In genomic region chrX:13506574-13506973, GRCh38 we compare ENCODE assay signal across 8 cellular contexts.
DNase-seq lines count a peak whose midpoint lies in the region; ATAC-seq and TF ChIP-seq lines count a peak whose summit lies in the region.

No MANE protein-coding gene starts in this region.

- no peaks in the 10 kb centered on the region for H3F3A ChIP-seq in neural progenitor cell (ENCODE audit: low read depth)

- no peak overlapping the region for H3K27ac Mint-ChIP-seq in neural progenitor cell

- DNase-seq in cardiac muscle cell (ENCODE audit: low read depth in 1 of 2, low spot score in 1 of 2), result peak; percentile 63 to 68
- no peak for DNase-seq in Right ventricle myocardium inferior (ENCODE audit: missing footprints)
- DNase-seq in NCI-H748 treated with DMSO at 0.1 percent for 48 hours (lab: John Stamatoyannopoulos, UW), result peak; percentile 6
- peak; percentile 75 for DNase-seq in activated CD8-positive, alpha-beta memory T cell treated with anti-CD3 and anti-CD28 coated beads for 24 hours
- peak; percentile 59 to 76 for DNase-seq in erythroblast (lab: John Stamatoyannopoulos, UW)
- DNase-seq in neural progenitor cell (ENCODE audit: low spot score), result peak; percentile 74
- DNase-seq in HPDE6-E6E7 (ENCODE audit: extremely low spot score), result no peak

- H3K9ac ChIP-seq in neural progenitor cell, result no peak overlapping the region

- H2AFZ ChIP-seq in neural progenitor cell (replicated peaks), result peak overlapping the region; percentile 87

- no peaks in the 10 kb centered on the region for H3K9me3 ChIP-seq in cardiac muscle cell (ENCODE audit: low read depth)
- H3K9me3 ChIP-seq in neural progenitor cell (ENCODE audit: low read depth), result no peaks in the 10 kb centered on the region

- H3K4me3 ChIP-seq in cardiac muscle cell (no peak overlapping the region), neural progenitor cell (no peak overlapping the region)

- H3K36me3 Mint-ChIP-seq in neural progenitor cell, result no peaks in the 10 kb centered on the region

- TF ChIP-seq CTCF in cardiac muscle cell (IDR thresholded peaks at IDR 0.05; ENCODE audit: low read depth, low read length) (peak; percentile 47), neural progenitor cell (IDR thresholded peaks at IDR 0.05) (peak; percentile 94)

- H3K79me2 ChIP-seq in neural progenitor cell (ENCODE audit: low read depth), result no peaks in the 10 kb centered on the region

- peaks cover 2% of the 10 kb centered on the region for H3K9me3 Mint-ChIP-seq in neural progenitor cell

- no peaks in the 10 kb centered on the region for H3K4me1 Mint-ChIP-seq in neural progenitor cell

- H3K4me1 ChIP-seq in cardiac muscle cell (ENCODE audit: low read depth) (peaks cover 5% of the 10 kb centered on the region), neural progenitor cell (no peaks in the 10 kb centered on the region)

- intact Hi-C loops in Right ventricle myocardium inferior (cut with DNase I), result loop anchor here (1.0 kb wide), 1 partner anchor 524 kb away; no protein-coding TSS in a partner anchor

- no peak overlapping the region for H3K4me2 ChIP-seq in neural progenitor cell

- H3K27me3 ChIP-seq in cardiac muscle cell (no peaks in the 10 kb centered on the region), neural progenitor cell (no peaks in the 10 kb centered on the region)

- TF ChIP-seq POLR2A in erythroblast (IDR thresholded peaks at IDR 0.05; ENCODE audit: low read length), result no peak

- H3K36me3 ChIP-seq in cardiac muscle cell (no peaks in the 10 kb centered on the region), neural progenitor cell (no peaks in the 10 kb centered on the region)

- H4K20me1 ChIP-seq in neural progenitor cell (ENCODE audit: low read depth), result no peaks in the 10 kb centered on the region

- no peak overlapping the region for H3K4me3 Mint-ChIP-seq in neural progenitor cell

- ATAC-seq in Right ventricle myocardium inferior, result no peak
- no peak for ATAC-seq in GM21367 (IDR thresholded peaks at IDR 0.05; ENCODE audit: unreplicated experiment)

- H3K27ac ChIP-seq in cardiac muscle cell (no peak overlapping the region), neural progenitor cell (no peak overlapping the region)

- H3K27me3 Mint-ChIP-seq in neural progenitor cell (ENCODE audit: insufficient read depth, low read depth), result no peaks in the 10 kb centered on the region

Comparison
In these comparisons a context has a peak if more than half of its experiments do, and no peak if none do; other contexts are left out.
1. DNase-seq: peak in cardiac muscle cell (2 of 2), NCI-H748 treated with DMSO at 0.1 percent for 48 hours (single experiment), activated CD8-positive, alpha-beta memory T cell treated with anti-CD3 and anti-CD28 coated beads for 24 hours (single experiment), erythroblast (2 of 2) and neural progenitor cell (single experiment); none in Right ventricle myocardium inferior (single experiment) and HPDE6-E6E7 (single experiment).